13 cellular contexts compared by ENCODE assay signal in genomic region chr3:138347084-138347483, GRCh38. TPM values are rescaled to one million over a fixed set of nuclear protein-coding genes. Genes with fewer than 3 reads are reported as not detected.
A peak's percentile ranks its signal among the peaks of the same experiment; 100 is the strongest.
DNase-seq lines count a peak whose midpoint lies in the region; ATAC-seq and TF ChIP-seq lines count a peak whose summit lies in the region.
"Had no signal": no experiment of that assay in that cellular context is flagged by ENCODE, and none has a peak within 500 bp of the region (broad histone marks: within the 10 kb centered on the region; RNA-seq: fewer than 3 reads in every experiment).

No MANE protein-coding gene starts in this region.

- H3K4me3 Mint-ChIP-seq in WTC11: peak overlapping the region; percentile 93

- CTCF ChIA-PET in WTC11 (lab: Charles Lee): interaction anchor here (1.5 to 1.6 kb wide), 2 partner anchors 17 to 18 kb away, joined by 4 read pairs; no protein-coding TSS in a partner anchor

- 55 to 64% methylated on average over 4 of the region's 4 CpGs for WGBS in gastroesophageal sphincter (ENCODE audit: low coverage in 1 of 2), 2 donors
- 70 to 79% methylated on average over 4 of the region's 4 CpGs for WGBS in sigmoid colon, 2 donors

- POLR2A ChIA-PET in WTC11 (lab: Charles Lee): no interaction called here

- H3K4me1 Mint-ChIP-seq in WTC11: peaks cover 17% of the 10 kb centered on the region

- no peaks in the 10 kb centered on the region for H3K27me3 ChIP-seq in gastroesophageal sphincter
- no peaks in the 10 kb centered on the region for H3K27me3 ChIP-seq in sigmoid colon

- peak overlapping the region in 1 of 2 donors; percentile 93 for H3K4me3 ChIP-seq in gastroesophageal sphincter
- H3K4me3 ChIP-seq in sigmoid colon: peak overlapping the region in 3 of 4 donors; percentile 73 to 95 (median 89)

- TF ChIP-seq EP300 in gastroesophageal sphincter (IDR thresholded peaks at IDR 0.05) (no peak), sigmoid colon (IDR thresholded peaks at IDR 0.05) (no peak)

- TF ChIP-seq POLR2A in gastroesophageal sphincter (IDR thresholded peaks at IDR 0.05) (no peak), sigmoid colon (IDR thresholded peaks at IDR 0.05) (no peak)

- peaks cover 15% of the 10 kb centered on the region for H3K27me3 Mint-ChIP-seq in WTC11 (ENCODE audit: low read depth)

- H3K27ac Mint-ChIP-seq in WTC11: no peak overlapping the region; the same call in 1 of the 2 replicates

- H3K36me3 Mint-ChIP-seq in WTC11: no peaks in the 10 kb centered on the region

- TF ChIP-seq CTCF in WTC11 (IDR thresholded peaks at IDR 0.05): no peak
- no peak for TF ChIP-seq CTCF in gastroesophageal sphincter (IDR thresholded peaks at IDR 0.05)
- TF ChIP-seq CTCF in sigmoid colon (IDR thresholded peaks at IDR 0.05): no peak

- intact Hi-C loops in sigmoid colon (cut with DNase I): no loop called here

- peaks cover 6% of the 10 kb centered on the region; the same call in 1 of the 2 replicates for H3K9me3 Mint-ChIP-seq in WTC11

- H3K36me3 ChIP-seq in gastroesophageal sphincter: no peaks in the 10 kb centered on the region
- H3K36me3 ChIP-seq in sigmoid colon: no peaks in the 10 kb centered on the region

- H3K4me1 ChIP-seq in gastroesophageal sphincter (peaks cover 0 to 40% (median 7%) of the 10 kb centered on the region in 3 donors), sigmoid colon (peaks cover 0 to 35% (median 25%) of the 10 kb centered on the region in 4 donors)

- peak overlapping the region in 3 of 4 donors; percentile 91 to 98 (median 95) for H3K27ac ChIP-seq in gastroesophageal sphincter
- H3K27ac ChIP-seq in sigmoid colon: peak overlapping the region in 2 of 4 donors; percentile 96 to 97

- H3K9me3 ChIP-seq in gastroesophageal sphincter (no peaks in the 10 kb centered on the region), sigmoid colon (no peaks in the 10 kb centered on the region)

- no peak for ATAC-seq in WTC11
- no peak for ATAC-seq in gastroesophageal sphincter

- DNase-seq in SIG-M5 treated with dmso at 0.1 percent for 504 hours (lab: John Stamatoyannopoulos, UW; ENCODE audit: unreplicated experiment): peak; percentile 43
- no peak for DNase-seq in SIG-M5 (lab: John Stamatoyannopoulos, UW)
- DNase-seq in WTC11 (ENCODE audit: low spot score): no peak
- no peak for DNase-seq in sigmoid colon
- no peak for DNase-seq in NCI-H1417 treated with DMSO at 0.1 percent for 48 hours (lab: John Stamatoyannopoulos, UW)
- DNase-seq in DMS153 treated with DMSO at 0.1 percent for 48 hours (lab: John Stamatoyannopoulos, UW; ENCODE audit: unreplicated experiment): no peak
- DNase-seq in stimulated activated CD4-positive, alpha-beta T cell treated with anti-CD3 and anti-CD28 coated beads, Interleukin-4, amount 100 ng/mL, for 4 hours: no peak
- DNase-seq: 8988T; activated CD8-positive, alpha-beta memory T cell treated with anti-CD3 and anti-CD28 coated beads, Interleukin-2, amount 50 U/mL, for 48 hours; NCI-H187 treated with DMSO at 0.1 percent for 48 hours; SHP77 had no signal

TF ChIP-seq in WTC11, 78 proteins besides CTCF, POLR2A, EP300 and RAD21 (continues in another document):
- TF ChIP-seq SP1 (CRISPR knock-in tag; conservative IDR thresholded peaks at IDR 0.05) (no peak), USF1 (CRISPR knock-in tag; IDR thresholded peaks at IDR 0.05) (no peak), ZNF121 (CRISPR knock-in tag; IDR thresholded peaks at IDR 0.05) (no peak), PREB (CRISPR knock-in tag; IDR thresholded peaks at IDR 0.05; ENCODE audit: borderline replicate concordance) (no peak), TCF7 (CRISPR knock-in tag; IDR thresholded peaks at IDR 0.05; ENCODE audit: low read depth) (no peak), ZSCAN18 (CRISPR knock-in tag; IDR thresholded peaks at IDR 0.05) (no peak), AR (CRISPR knock-in tag; IDR thresholded peaks at IDR 0.05) (no peak), NR2C2 (CRISPR knock-in tag; IDR thresholded peaks at IDR 0.05) (no peak), ZNF396 (CRISPR knock-in tag; IDR thresholded peaks at IDR 0.05; ENCODE audit: borderline replicate concordance) (no peak), E2F5 (CRISPR knock-in tag; IDR thresholded peaks at IDR 0.05) (no peak), GTF2I (CRISPR knock-in tag; conservative IDR thresholded peaks at IDR 0.05) (no peak), PRRX2 (CRISPR knock-in tag; IDR thresholded peaks at IDR 0.05) (no peak), ZBTB21 (CRISPR knock-in tag; IDR thresholded peaks at IDR 0.05; ENCODE audit: borderline replicate concordance) (no peak), ZBTB43 (CRISPR knock-in tag; IDR thresholded peaks at IDR 0.05) (no peak)

RNA-seq across cellular contexts. Expression of gene MRAS, which starts 1.3 kb away (rescaled TPM):
- total RNA-seq in WTC11 (2021) (11.1 to 14.8 TPM (median 11.7 TPM) in 3 replicates), gastroesophageal sphincter (10 to 100 TPM; 31.8 to 58.1 (median 51.8) TPM), sigmoid colon (10 to 100 TPM; 24.4 to 36.8 (median 30.0) TPM)
- polyA plus RNA-seq in sigmoid colon: 10 to 100 TPM in 1 of 3 donors, 1 to 10 TPM in 2; 3.5 to 14.8 (median 7.2) TPM

RNA-seq across cellular contexts. Expression of gene NME9, which starts 17.4 kb away (rescaled TPM):
- total RNA-seq in WTC11 (2021): not detected in 3 replicates
- under 1 TPM in 2 of 4 donors, not detected in 2; 0.47 to 0.54 TPM for total RNA-seq in gastroesophageal sphincter
- not detected for total RNA-seq in sigmoid colon
- polyA plus RNA-seq in sigmoid colon: under 1 TPM in 1 of 3 donors, not detected in 2; 0.23 TPM
- total RNA-seq: dermis microvascular lymphatic vessel endothelial cell had no signal
